8 cellular contexts compared by ENCODE assay signal in genomic region chr3:138068579-138069174, GRCh38. TPM values are rescaled to one million over a fixed set of nuclear protein-coding genes. Genes with fewer than 3 reads are reported as not detected.
DNase-seq lines count a peak whose midpoint lies in the region; ATAC-seq and TF ChIP-seq lines count a peak whose summit lies in the region.

No MANE protein-coding gene starts in this region.

- CTCF ChIA-PET in activated CD8-positive, alpha-beta T cell treated with anti-CD3 and anti-CD28 coated beads, Interleukin-2, amount 10 ng/mL, durations not matched to agents 7 days and 5 days (lab: Charles Lee) = interaction anchor here (0.6 to 2.9 kb wide), 12 partner anchors 9 to 855 kb away, joined by 3 to 64 read pairs (median 4); partner anchors contain the start of gene DZIP1L

- DNase-seq in CMK (ENCODE audit: low read depth) (peak; percentile 48), NCI-H748 treated with DMSO at 0.1 percent for 48 hours (lab: John Stamatoyannopoulos, UW) (peak; percentile 13), mesothelial cell of epicardium (ENCODE audit: low spot score in 2 of 2, unreplicated experiment in 2 of 2) (peak; percentile 74 to 83)
- peak; percentile 82 for DNase-seq in activated CD8-positive, alpha-beta T cell treated with anti-CD3 and anti-CD28 coated beads, Interleukin-2, amount 10 ng/mL, durations not matched to agents 7 days and 5 days
- DNase-seq in effector memory CD8-positive, alpha-beta T cell = peak; percentile 51 to 58 (median 53)
- DNase-seq in stimulated activated CD8-positive, alpha-beta memory T cell treated with anti-CD3 and anti-CD28 coated beads, Interleukin-4, amount 100 ng/mL, for 24 hours (ENCODE audit: low read depth) = peak; percentile 57

- ATAC-seq in GM19328 (IDR thresholded peaks at IDR 0.05; ENCODE audit: unreplicated experiment) = peak; percentile 61
- ATAC-seq in HG03439 (IDR thresholded peaks at IDR 0.05; ENCODE audit: unreplicated experiment) = peak; percentile 68
- peak; percentile 86 for ATAC-seq in activated CD8-positive, alpha-beta T cell treated with anti-CD3 and anti-CD28 coated beads, Interleukin-2, amount 10 ng/mL, durations not matched to agents 7 days and 5 days
- ATAC-seq in effector memory CD8-positive, alpha-beta T cell (replicated peaks) = peak; percentile 84

- POLR2A ChIA-PET in activated CD8-positive, alpha-beta T cell treated with anti-CD3 and anti-CD28 coated beads, Interleukin-2, amount 10 ng/mL, durations not matched to agents 7 days and 5 days (lab: Charles Lee) = interaction anchor here (1.5 kb wide), 1 partner anchor 105 kb away, joined by 3 read pairs; no protein-coding TSS in a partner anchor

- H3K9me3 Mint-ChIP-seq in activated CD8-positive, alpha-beta T cell treated with anti-CD3 and anti-CD28 coated beads, Interleukin-2, amount 10 ng/mL, durations not matched to agents 7 days and 5 days (ENCODE audit: insufficient read depth) = no peaks in the 10 kb centered on the region
- H3K9me3 Mint-ChIP-seq in effector memory CD8-positive, alpha-beta T cell = no peaks in the 10 kb centered on the region
- H3K9me3 Mint-ChIP-seq in mesothelial cell of epicardium = peaks cover 2% of the 10 kb centered on the region

- H3K4me3 Mint-ChIP-seq in activated CD8-positive, alpha-beta T cell treated with anti-CD3 and anti-CD28 coated beads, Interleukin-2, amount 10 ng/mL, durations not matched to agents 7 days and 5 days = no peak overlapping the region
- no peak overlapping the region for H3K4me3 Mint-ChIP-seq in effector memory CD8-positive, alpha-beta T cell
- no peak overlapping the region for H3K4me3 Mint-ChIP-seq in mesothelial cell of epicardium

- no peak overlapping the region for H3K27ac Mint-ChIP-seq in activated CD8-positive, alpha-beta T cell treated with anti-CD3 and anti-CD28 coated beads, Interleukin-2, amount 10 ng/mL, durations not matched to agents 7 days and 5 days
- H3K27ac Mint-ChIP-seq in effector memory CD8-positive, alpha-beta T cell = no peak overlapping the region
- H3K27ac Mint-ChIP-seq in mesothelial cell of epicardium = no peak overlapping the region

- TF ChIP-seq CTCF in mesothelial cell of epicardium (IDR thresholded peaks at IDR 0.05; ENCODE audit: unreplicated experiment) = peak; percentile 85

- peaks cover 18% of the 10 kb centered on the region for H3K27me3 Mint-ChIP-seq in activated CD8-positive, alpha-beta T cell treated with anti-CD3 and anti-CD28 coated beads, Interleukin-2, amount 10 ng/mL, durations not matched to agents 7 days and 5 days (ENCODE audit: low read depth)
- H3K27me3 Mint-ChIP-seq in effector memory CD8-positive, alpha-beta T cell = peaks cover 17 to 65% of the 10 kb centered on the region in 2 donors
- H3K27me3 Mint-ChIP-seq in mesothelial cell of epicardium (ENCODE audit: low read depth) = no peaks in the 10 kb centered on the region

- H3K4me1 Mint-ChIP-seq in activated CD8-positive, alpha-beta T cell treated with anti-CD3 and anti-CD28 coated beads, Interleukin-2, amount 10 ng/mL, durations not matched to agents 7 days and 5 days (ENCODE audit: low read depth) = peaks cover 17% of the 10 kb centered on the region
- H3K4me1 Mint-ChIP-seq in effector memory CD8-positive, alpha-beta T cell (ENCODE audit: low read depth in 2 of 2) = peaks cover 0 to 2% of the 10 kb centered on the region in 2 donors
- H3K4me1 Mint-ChIP-seq in mesothelial cell of epicardium = no peaks in the 10 kb centered on the region

- H3K36me3 Mint-ChIP-seq in activated CD8-positive, alpha-beta T cell treated with anti-CD3 and anti-CD28 coated beads, Interleukin-2, amount 10 ng/mL, durations not matched to agents 7 days and 5 days (ENCODE audit: low read depth) = no peaks in the 10 kb centered on the region
- peaks cover 3% of the 10 kb centered on the region for H3K36me3 Mint-ChIP-seq in effector memory CD8-positive, alpha-beta T cell (ENCODE audit: insufficient read depth)
- H3K36me3 Mint-ChIP-seq in mesothelial cell of epicardium = peaks cover 10% of the 10 kb centered on the region

RNA-seq across cellular contexts. Expression of gene DZIP1L, which starts 46.7 kb away (rescaled TPM):
- total RNA-seq in activated CD8-positive, alpha-beta T cell treated with anti-CD3 and anti-CD28 coated beads, Interleukin-2, amount 10 ng/mL, durations not matched to agents 7 days and 5 days = not detected
- 24.9 to 26.5 TPM (median 25.1 TPM) in 3 replicates for total RNA-seq in mesothelial cell of epicardium

RNA-seq across cellular contexts. Expression of gene CLDN18, which starts 58.7 kb away (rescaled TPM):
- total RNA-seq in activated CD8-positive, alpha-beta T cell treated with anti-CD3 and anti-CD28 coated beads, Interleukin-2, amount 10 ng/mL, durations not matched to agents 7 days and 5 days = not detected
- not detected in 3 replicates for total RNA-seq in mesothelial cell of epicardium

Comparison
In these comparisons a context has a peak if more than half of its experiments do, and no peak if none do; other contexts are left out.
1. Peak in every context shown above with its lines: DNase-seq and ATAC-seq.
2. DNase-seq: peak in every context shown above with its lines; median percentile 82 in activated CD8-positive, alpha-beta T cell treated with anti-CD3 and anti-CD28 coated beads, Interleukin-2, amount 10 ng/mL, durations not matched to agents 7 days and 5 days; 78 in mesothelial cell of epicardium; 57 in stimulated activated CD8-positive, alpha-beta memory T cell treated with anti-CD3 and anti-CD28 coated beads, Interleukin-4, amount 100 ng/mL, for 24 hours; 53 in effector memory CD8-positive, alpha-beta T cell; 48 in CMK; 13 in NCI-H748 treated with DMSO at 0.1 percent for 48 hours.
3. RNA of gene DZIP1L, which starts 46.7 kb away (total RNA-seq): 24.9 to 26.5 TPM in mesothelial cell of epicardium; not detected in activated CD8-positive, alpha-beta T cell treated with anti-CD3 and anti-CD28 coated beads, Interleukin-2, amount 10 ng/mL, durations not matched to agents 7 days and 5 days; every median in the first group is over 10 times any median in the second.